ENCODE assay signal across 2 cellular contexts in the genomic region with DNA sequence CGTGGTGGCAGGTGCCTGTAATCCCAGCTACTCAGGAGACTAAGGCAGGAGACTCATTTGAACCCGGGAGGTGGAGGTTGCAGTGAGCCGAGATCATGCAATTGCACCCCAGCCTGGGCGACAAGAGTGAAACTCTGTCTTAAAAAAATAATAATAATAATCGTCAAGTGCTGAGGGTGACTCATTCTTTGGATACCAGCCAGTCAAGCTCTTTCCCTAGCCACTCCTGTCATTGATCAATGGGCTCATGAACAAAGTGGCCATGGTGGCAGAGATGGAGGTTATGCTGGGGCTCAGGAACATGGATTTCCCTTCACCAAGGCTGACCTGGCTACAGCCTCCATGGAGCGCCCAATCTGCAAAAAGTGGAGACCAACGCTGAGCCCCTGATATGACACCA.
TF ChIP-seq lines count a peak whose summit lies in the region.

No MANE protein-coding gene starts in this region.

TF ChIP-seq in SK-N-SH treated with all-trans-retinoic acid at 6 μM for 48 hours, 23 proteins besides CTCF, POLR2A, EP300 and RAD21 (continued from another document):
- TF ChIP-seq, protein P1, sequence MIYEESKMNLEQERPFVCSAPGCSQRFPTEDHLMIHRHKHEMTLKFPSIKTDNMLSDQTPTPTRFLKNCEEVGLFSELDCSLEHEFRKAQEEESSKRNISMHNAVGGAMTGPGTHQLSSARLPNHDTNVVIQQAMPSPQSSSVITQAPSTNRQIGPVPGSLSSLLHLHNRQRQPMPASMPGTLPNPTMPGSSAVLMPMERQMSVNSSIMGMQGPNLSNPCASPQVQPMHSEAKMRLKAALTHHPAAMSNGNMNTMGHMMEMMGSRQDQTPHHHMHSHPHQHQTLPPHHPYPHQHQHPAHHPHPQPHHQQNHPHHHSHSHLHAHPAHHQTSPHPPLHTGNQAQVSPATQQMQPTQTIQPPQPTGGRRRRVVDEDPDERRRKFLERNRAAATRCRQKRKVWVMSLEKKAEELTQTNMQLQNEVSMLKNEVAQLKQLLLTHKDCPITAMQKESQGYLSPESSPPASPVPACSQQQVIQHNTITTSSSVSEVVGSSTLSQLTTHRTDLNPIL (CRISPR knock-in tag; IDR thresholded peaks at IDR 0.05; ENCODE audit: low read depth), result no peak
- TF ChIP-seq SNAI2 (CRISPR knock-in tag; IDR thresholded peaks at IDR 0.05), result no peak
- no peak for TF ChIP-seq ZFP30 (CRISPR knock-in tag; IDR thresholded peaks at IDR 0.05)
- TF ChIP-seq, protein P2, sequence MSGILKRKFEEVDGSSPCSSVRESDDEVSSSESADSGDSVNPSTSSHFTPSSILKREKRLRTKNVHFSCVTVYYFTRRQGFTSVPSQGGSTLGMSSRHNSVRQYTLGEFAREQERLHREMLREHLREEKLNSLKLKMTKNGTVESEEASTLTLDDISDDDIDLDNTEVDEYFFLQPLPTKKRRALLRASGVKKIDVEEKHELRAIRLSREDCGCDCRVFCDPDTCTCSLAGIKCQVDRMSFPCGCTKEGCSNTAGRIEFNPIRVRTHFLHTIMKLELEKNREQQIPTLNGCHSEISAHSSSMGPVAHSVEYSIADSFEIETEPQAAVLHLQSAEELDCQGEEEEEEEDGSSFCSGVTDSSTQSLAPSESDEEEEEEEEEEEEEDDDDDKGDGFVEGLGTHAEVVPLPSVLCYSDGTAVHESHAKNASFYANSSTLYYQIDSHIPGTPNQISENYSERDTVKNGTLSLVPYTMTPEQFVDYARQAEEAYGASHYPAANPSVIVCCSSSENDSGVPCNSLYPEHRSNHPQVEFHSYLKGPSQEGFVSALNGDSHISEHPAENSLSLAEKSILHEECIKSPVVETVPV (CRISPR knock-in tag; IDR thresholded peaks at IDR 0.05), result no peak
- TF ChIP-seq TOX (CRISPR knock-in tag; IDR thresholded peaks at IDR 0.05; ENCODE audit: borderline replicate concordance), result no peak
- no peak for TF ChIP-seq ARNTL (CRISPR knock-in tag; IDR thresholded peaks at IDR 0.05; ENCODE audit: borderline replicate concordance, low read depth)
- TF ChIP-seq ZNF565 (CRISPR knock-in tag; conservative IDR thresholded peaks at IDR 0.05; ENCODE audit: low read depth), result no peak
- TF ChIP-seq, protein P3, sequence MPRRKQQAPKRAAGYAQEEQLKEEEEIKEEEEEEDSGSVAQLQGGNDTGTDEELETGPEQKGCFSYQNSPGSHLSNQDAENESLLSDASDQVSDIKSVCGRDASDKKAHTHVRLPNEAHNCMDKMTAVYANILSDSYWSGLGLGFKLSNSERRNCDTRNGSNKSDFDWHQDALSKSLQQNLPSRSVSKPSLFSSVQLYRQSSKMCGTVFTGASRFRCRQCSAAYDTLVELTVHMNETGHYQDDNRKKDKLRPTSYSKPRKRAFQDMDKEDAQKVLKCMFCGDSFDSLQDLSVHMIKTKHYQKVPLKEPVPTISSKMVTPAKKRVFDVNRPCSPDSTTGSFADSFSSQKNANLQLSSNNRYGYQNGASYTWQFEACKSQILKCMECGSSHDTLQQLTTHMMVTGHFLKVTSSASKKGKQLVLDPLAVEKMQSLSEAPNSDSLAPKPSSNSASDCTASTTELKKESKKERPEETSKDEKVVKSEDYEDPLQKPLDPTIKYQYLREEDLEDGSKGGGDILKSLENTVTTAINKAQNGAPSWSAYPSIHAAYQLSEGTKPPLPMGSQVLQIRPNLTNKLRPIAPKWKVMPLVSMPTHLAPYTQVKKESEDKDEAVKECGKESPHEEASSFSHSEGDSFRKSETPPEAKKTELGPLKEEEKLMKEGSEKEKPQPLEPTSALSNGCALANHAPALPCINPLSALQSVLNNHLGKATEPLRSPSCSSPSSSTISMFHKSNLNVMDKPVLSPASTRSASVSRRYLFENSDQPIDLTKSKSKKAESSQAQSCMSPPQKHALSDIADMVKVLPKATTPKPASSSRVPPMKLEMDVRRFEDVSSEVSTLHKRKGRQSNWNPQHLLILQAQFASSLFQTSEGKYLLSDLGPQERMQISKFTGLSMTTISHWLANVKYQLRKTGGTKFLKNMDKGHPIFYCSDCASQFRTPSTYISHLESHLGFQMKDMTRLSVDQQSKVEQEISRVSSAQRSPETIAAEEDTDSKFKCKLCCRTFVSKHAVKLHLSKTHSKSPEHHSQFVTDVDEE (CRISPR knock-in tag; IDR thresholded peaks at IDR 0.05), result no peak
- no peak for TF ChIP-seq OSR1 (CRISPR knock-in tag; IDR thresholded peaks at IDR 0.05)
- TF ChIP-seq, protein P4, sequence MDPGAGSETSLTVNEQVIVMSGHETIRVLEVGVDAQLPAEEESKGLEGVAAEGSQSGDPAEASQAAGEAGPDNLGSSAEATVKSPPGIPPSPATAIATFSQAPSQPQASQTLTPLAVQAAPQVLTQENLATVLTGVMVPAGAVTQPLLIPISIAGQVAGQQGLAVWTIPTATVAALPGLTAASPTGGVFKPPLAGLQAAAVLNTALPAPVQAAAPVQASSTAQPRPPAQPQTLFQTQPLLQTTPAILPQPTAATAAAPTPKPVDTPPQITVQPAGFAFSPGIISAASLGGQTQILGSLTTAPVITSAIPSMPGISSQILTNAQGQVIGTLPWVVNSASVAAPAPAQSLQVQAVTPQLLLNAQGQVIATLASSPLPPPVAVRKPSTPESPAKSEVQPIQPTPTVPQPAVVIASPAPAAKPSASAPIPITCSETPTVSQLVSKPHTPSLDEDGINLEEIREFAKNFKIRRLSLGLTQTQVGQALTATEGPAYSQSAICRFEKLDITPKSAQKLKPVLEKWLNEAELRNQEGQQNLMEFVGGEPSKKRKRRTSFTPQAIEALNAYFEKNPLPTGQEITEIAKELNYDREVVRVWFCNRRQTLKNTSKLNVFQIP (CRISPR knock-in tag; IDR thresholded peaks at IDR 0.05; ENCODE audit: borderline replicate concordance, low read depth), result no peak

TF ChIP-seq in GM23338, 12 proteins besides CTCF, POLR2A, EP300 and RAD21 (continued from another document):
- TF ChIP-seq, protein P5, sequence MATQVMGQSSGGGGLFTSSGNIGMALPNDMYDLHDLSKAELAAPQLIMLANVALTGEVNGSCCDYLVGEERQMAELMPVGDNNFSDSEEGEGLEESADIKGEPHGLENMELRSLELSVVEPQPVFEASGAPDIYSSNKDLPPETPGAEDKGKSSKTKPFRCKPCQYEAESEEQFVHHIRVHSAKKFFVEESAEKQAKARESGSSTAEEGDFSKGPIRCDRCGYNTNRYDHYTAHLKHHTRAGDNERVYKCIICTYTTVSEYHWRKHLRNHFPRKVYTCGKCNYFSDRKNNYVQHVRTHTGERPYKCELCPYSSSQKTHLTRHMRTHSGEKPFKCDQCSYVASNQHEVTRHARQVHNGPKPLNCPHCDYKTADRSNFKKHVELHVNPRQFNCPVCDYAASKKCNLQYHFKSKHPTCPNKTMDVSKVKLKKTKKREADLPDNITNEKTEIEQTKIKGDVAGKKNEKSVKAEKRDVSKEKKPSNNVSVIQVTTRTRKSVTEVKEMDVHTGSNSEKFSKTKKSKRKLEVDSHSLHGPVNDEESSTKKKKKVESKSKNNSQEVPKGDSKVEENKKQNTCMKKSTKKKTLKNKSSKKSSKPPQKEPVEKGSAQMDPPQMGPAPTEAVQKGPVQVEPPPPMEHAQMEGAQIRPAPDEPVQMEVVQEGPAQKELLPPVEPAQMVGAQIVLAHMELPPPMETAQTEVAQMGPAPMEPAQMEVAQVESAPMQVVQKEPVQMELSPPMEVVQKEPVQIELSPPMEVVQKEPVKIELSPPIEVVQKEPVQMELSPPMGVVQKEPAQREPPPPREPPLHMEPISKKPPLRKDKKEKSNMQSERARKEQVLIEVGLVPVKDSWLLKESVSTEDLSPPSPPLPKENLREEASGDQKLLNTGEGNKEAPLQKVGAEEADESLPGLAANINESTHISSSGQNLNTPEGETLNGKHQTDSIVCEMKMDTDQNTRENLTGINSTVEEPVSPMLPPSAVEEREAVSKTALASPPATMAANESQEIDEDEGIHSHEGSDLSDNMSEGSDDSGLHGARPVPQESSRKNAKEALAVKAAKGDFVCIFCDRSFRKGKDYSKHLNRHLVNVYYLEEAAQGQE (IDR thresholded peaks at IDR 0.05; ENCODE audit: unreplicated experiment), result no peak
- TF ChIP-seq CREB1 (CRISPR knock-in tag; IDR thresholded peaks at IDR 0.05; ENCODE audit: low read depth) (no peak), POLR2AphosphoS5 (IDR thresholded peaks at IDR 0.05; ENCODE audit: low read depth) (no peak), ZNF114 (CRISPR knock-in tag; IDR thresholded peaks at IDR 0.05) (no peak), ZNF331 (CRISPR knock-in tag; IDR thresholded peaks at IDR 0.05; ENCODE audit: low read depth) (no peak), STAT1 (IDR thresholded peaks at IDR 0.05; ENCODE audit: unreplicated experiment) (no peak), EZH2phosphoT487 (IDR thresholded peaks at IDR 0.05; ENCODE audit: unreplicated experiment) (no peak)
- TF ChIP-seq, protein P6, sequence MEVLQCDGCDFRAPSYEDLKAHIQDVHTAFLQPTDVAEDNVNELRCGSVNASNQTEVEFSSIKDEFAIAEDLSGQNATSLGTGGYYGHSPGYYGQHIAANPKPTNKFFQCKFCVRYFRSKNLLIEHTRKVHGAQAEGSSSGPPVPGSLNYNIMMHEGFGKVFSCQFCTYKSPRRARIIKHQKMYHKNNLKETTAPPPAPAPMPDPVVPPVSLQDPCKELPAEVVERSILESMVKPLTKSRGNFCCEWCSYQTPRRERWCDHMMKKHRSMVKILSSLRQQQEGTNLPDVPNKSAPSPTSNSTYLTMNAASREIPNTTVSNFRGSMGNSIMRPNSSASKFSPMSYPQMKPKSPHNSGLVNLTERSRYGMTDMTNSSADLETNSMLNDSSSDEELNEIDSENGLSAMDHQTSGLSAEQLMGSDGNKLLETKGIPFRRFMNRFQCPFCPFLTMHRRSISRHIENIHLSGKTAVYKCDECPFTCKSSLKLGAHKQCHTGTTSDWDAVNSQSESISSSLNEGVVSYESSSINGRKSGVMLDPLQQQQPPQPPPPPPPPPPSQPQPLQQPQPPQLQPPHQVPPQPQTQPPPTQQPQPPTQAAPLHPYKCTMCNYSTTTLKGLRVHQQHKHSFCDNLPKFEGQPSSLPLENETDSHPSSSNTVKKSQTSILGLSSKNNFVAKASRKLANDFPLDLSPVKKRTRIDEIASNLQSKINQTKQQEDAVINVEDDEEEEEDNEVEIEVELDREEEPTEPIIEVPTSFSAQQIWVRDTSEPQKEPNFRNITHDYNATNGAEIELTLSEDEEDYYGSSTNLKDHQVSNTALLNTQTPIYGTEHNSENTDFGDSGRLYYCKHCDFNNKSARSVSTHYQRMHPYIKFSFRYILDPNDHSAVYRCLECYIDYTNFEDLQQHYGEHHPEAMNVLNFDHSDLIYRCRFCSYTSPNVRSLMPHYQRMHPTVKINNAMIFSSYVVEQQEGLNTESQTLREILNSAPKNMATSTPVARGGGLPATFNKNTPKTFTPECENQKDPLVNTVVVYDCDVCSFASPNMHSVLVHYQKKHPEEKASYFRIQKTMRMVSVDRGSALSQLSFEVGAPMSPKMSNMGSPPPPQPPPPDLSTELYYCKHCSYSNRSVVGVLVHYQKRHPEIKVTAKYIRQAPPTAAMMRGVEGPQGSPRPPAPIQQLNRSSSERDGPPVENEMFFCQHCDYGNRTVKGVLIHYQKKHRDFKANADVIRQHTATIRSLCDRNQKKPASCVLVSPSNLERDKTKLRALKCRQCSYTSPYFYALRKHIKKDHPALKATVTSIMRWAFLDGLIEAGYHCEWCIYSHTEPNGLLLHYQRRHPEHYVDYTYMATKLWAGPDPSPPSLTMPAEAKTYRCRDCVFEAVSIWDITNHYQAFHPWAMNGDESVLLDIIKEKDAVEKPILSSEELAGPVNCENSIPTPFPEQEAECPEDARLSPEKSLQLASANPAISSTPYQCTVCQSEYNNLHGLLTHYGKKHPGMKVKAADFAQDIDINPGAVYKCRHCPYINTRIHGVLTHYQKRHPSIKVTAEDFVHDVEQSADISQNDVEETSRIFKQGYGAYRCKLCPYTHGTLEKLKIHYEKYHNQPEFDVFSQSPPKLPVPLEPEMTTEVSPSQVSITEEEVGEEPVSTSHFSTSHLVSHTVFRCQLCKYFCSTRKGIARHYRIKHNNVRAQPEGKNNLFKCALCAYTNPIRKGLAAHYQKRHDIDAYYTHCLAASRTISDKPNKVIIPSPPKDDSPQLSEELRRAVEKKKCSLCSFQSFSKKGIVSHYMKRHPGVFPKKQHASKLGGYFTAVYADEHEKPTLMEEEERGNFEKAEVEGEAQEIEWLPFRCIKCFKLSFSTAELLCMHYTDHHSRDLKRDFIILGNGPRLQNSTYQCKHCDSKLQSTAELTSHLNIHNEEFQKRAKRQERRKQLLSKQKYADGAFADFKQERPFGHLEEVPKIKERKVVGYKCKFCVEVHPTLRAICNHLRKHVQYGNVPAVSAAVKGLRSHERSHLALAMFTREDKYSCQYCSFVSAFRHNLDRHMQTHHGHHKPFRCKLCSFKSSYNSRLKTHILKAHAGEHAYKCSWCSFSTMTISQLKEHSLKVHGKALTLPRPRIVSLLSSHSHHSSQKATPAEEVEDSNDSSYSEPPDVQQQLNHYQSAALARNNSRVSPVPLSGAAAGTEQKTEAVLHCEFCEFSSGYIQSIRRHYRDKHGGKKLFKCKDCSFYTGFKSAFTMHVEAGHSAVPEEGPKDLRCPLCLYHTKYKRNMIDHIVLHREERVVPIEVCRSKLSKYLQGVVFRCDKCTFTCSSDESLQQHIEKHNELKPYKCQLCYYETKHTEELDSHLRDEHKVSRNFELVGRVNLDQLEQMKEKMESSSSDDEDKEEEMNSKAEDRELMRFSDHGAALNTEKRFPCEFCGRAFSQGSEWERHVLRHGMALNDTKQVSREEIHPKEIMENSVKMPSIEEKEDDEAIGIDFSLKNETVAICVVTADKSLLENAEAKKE (CRISPR knock-in tag; IDR thresholded peaks at IDR 0.05), result no peak
